1 cellular context compared by ENCODE assay signal in genomic region chr1:9257851-9258250, GRCh38.
TF ChIP-seq lines count a peak whose summit lies in the region.

No MANE protein-coding gene starts in this region.

TF ChIP-seq in WTC11, 78 proteins besides CTCF, POLR2A, EP300 and RAD21 (continued from another document):
- TF ChIP-seq CBFB (CRISPR knock-in tag; IDR thresholded peaks at IDR 0.05; ENCODE audit: low read depth) (no peak), FOXJ3 (CRISPR knock-in tag; IDR thresholded peaks at IDR 0.05; ENCODE audit: borderline replicate concordance) (no peak)
- TF ChIP-seq, protein P1, sequence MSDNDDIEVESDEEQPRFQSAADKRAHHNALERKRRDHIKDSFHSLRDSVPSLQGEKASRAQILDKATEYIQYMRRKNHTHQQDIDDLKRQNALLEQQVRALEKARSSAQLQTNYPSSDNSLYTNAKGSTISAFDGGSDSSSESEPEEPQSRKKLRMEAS (CRISPR knock-in tag; IDR thresholded peaks at IDR 0.05): no peak
